In genomic region chrX:39043838-39044550, GRCh38 we compare ENCODE assay signal across 1 cellular context.
TF ChIP-seq lines count a peak whose summit lies in the region.

No MANE protein-coding gene starts in this region.

TF ChIP-seq in HepG2, 621 proteins besides CTCF, POLR2A, EP300 and RAD21 (continued from another document and continues in another):
- TF ChIP-seq THAP8 (CRISPR knock-in tag; IDR thresholded peaks at IDR 0.05; ENCODE audit: borderline replicate concordance) (no peak), CEBPB (IDR thresholded peaks at IDR 0.05; ENCODE audit: borderline replicate concordance, low read depth, low read length) (peak; percentile 69; the same call in 1 of the 2 replicates), SNRNP70 (IDR thresholded peaks at IDR 0.05; ENCODE audit: low read depth, low read length) (no peak), FOXA3 (CRISPR knock-in tag; IDR thresholded peaks at IDR 0.05) (peak; percentile 34; the same call in 1 of the 2 replicates), GLMP (CRISPR knock-in tag; IDR thresholded peaks at IDR 0.05; ENCODE audit: borderline replicate concordance) (no peak), ONECUT2 (CRISPR knock-in tag; IDR thresholded peaks at IDR 0.05) (peak; percentile 73), ZSCAN30 (CRISPR knock-in tag; IDR thresholded peaks at IDR 0.05) (no peak), SIN3A (IDR thresholded peaks at IDR 0.05; ENCODE audit: borderline replicate concordance, low read depth, low read length) (no peak), ZNF878 (CRISPR knock-in tag; IDR thresholded peaks at IDR 0.05) (no peak), HNRNPL (IDR thresholded peaks at IDR 0.05; ENCODE audit: low read depth, low read length) (no peak), GABPA (IDR thresholded peaks at IDR 0.05; ENCODE audit: low read depth, low read length) (no peak), GABPA (CRISPR knock-in tag; IDR thresholded peaks at IDR 0.05; ENCODE audit: low read depth) (no peak), ZNF205 (CRISPR knock-in tag; IDR thresholded peaks at IDR 0.05) (no peak), TBX2 (CRISPR knock-in tag; IDR thresholded peaks at IDR 0.05; ENCODE audit: borderline replicate concordance) (peak; percentile 97), ZNF496 (CRISPR knock-in tag; IDR thresholded peaks at IDR 0.05; ENCODE audit: insufficient replicate concordance) (no peak), BRF2 (CRISPR knock-in tag; IDR thresholded peaks at IDR 0.05) (no peak), CEBPG (CRISPR knock-in tag; IDR thresholded peaks at IDR 0.05) (peak; percentile 64), NFAT5 (CRISPR knock-in tag; IDR thresholded peaks at IDR 0.05) (no peak), RXRB (CRISPR knock-in tag; IDR thresholded peaks at IDR 0.05; ENCODE audit: borderline replicate concordance) (no peak), PITX1 (CRISPR knock-in tag; IDR thresholded peaks at IDR 0.05) (no peak), HNF1A (IDR thresholded peaks at IDR 0.05; ENCODE audit: low read depth) (peak; percentile 91), HNF1A (CRISPR knock-in tag; IDR thresholded peaks at IDR 0.05; ENCODE audit: borderline replicate concordance) (peak; percentile 88; the same call in 1 of the 2 replicates), SRSF4 (IDR thresholded peaks at IDR 0.05; ENCODE audit: low read depth, low read length, poor library complexity, severe bottlenecking) (no peak), SRSF9 (IDR thresholded peaks at IDR 0.05; ENCODE audit: borderline replicate concordance, insufficient read depth, low read depth, low read length, poor library complexity, severe bottlenecking) (no peak), CREM (IDR thresholded peaks at IDR 0.05) (peak; percentile 29; the same call in 1 of the 2 replicates), CREM (CRISPR knock-in tag; IDR thresholded peaks at IDR 0.05) (no peak), ZNF660 (CRISPR knock-in tag; IDR thresholded peaks at IDR 0.05; ENCODE audit: borderline replicate concordance, low read depth) (no peak), ZBTB38 (CRISPR knock-in tag; IDR thresholded peaks at IDR 0.05) (no peak), CSRNP2 (CRISPR knock-in tag; conservative IDR thresholded peaks at IDR 0.05; ENCODE audit: low read depth) (no peak), ZNF503 (CRISPR knock-in tag; IDR thresholded peaks at IDR 0.05) (peak; percentile 59; the same call in 1 of the 2 replicates), POLR2AphosphoS2 (IDR thresholded peaks at IDR 0.05; ENCODE audit: low read depth, low read length) (no peak), MYC (CRISPR knock-in tag; IDR thresholded peaks at IDR 0.05; ENCODE audit: borderline replicate concordance) (no peak), ATF4 (CRISPR knock-in tag; IDR thresholded peaks at IDR 0.05) (peak in 1 of 2 experiments; percentile 24; a peak in 1 of 4 replicates), TCF7 (IDR thresholded peaks at IDR 0.05; ENCODE audit: low read depth) (no peak), MED1 (CRISPR knock-in tag; IDR thresholded peaks at IDR 0.05) (peak; percentile 63; the same call in 1 of the 2 replicates), ZNF264 (CRISPR knock-in tag; IDR thresholded peaks at IDR 0.05) (0 out of 2 replicates have a peak, but pooled peaks have one; percentile 22), MIXL1 (CRISPR knock-in tag; IDR thresholded peaks at IDR 0.05) (peak; percentile 99), CBFB (CRISPR knock-in tag; IDR thresholded peaks at IDR 0.05) (no peak), DMTF1 (CRISPR knock-in tag; IDR thresholded peaks at IDR 0.05) (no peak), ZNF615 (CRISPR knock-in tag; IDR thresholded peaks at IDR 0.05; ENCODE audit: borderline replicate concordance) (no peak), ZNF460 (CRISPR knock-in tag; IDR thresholded peaks at IDR 0.05; ENCODE audit: borderline replicate concordance) (no peak)
